23 cellular contexts compared by ENCODE assay signal in the genomic region with DNA sequence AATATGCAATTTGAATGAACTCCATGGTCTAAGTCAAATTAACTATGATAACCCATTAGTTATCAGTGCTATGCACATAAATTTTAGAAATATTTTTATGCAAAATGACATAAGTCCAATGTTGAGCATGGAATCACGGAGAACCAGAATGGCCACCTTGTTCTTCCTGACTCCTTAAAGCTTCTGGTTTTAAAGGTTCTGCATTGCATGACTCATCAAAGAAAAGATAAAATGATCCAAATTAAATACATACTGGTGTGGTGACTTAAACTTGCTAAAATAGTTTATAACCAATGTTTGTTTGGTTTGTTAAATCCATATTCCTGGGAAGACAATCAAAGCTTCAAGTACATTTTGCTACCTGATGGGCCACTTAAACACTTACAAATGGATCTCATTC.
DNase-seq lines count a peak whose midpoint lies in the region; ATAC-seq, FAIRE-seq and TF ChIP-seq lines count a peak whose summit lies in the region.
"Had no signal": no experiment of that assay in that cellular context is flagged by ENCODE, and none has a peak within 500 bp of the region (broad histone marks: within the 10 kb centered on the region; RNA-seq: fewer than 3 reads in every experiment).

No MANE protein-coding gene starts in this region.

- in situ Hi-C loops in IMR-90 (cut with MboI; ENCODE audit: low sequenced_read_pairs) = no loop called here

- FAIRE-seq in astrocyte (lab: Jason Lieb, UNC) (no peak), endothelial cell of umbilical vein (lab: Jason Lieb, UNC) (no peak)
- FAIRE-seq: A549, GM12891, GM18507, H1 had no signal

- WGBS in IMR-90 (ENCODE audit: extremely low coverage in 2 of 2, insufficient read length in 1 of 2), 2 experiments = no CpG with 5 or more reads among the region's 1 CpG
- WGBS in trophoblast cell (ENCODE audit: extremely low coverage, insufficient coverage, insufficient read length) = no CpG with 5 or more reads among the region's 1 CpG

- H2BK5ac ChIP-seq in IMR-90 (ENCODE audit: low read depth, low read length, poor library complexity, severe bottlenecking) = no peak overlapping the region
- no peak overlapping the region for H2BK5ac ChIP-seq in trophoblast cell (ENCODE audit: low read depth, low read length, poor library complexity)

- H3K4me2 ChIP-seq in IMR-90 (ENCODE audit: low read depth, low read length) (no peak overlapping the region), astrocyte (ENCODE audit: low read length) (no peak overlapping the region), endothelial cell of umbilical vein (ENCODE audit: insufficient read depth, low read length) (no peak overlapping the region), trophoblast cell (ENCODE audit: low read length) (no peak overlapping the region)
- H3K4me2 ChIP-seq: A549 had no signal

- DNase-seq in IMR-90 = peak; percentile 46
- DNase-seq in astrocyte (ENCODE audit: low read depth) = peak; percentile 16
- no peak for DNase-seq in endothelial cell of umbilical vein (ENCODE audit: low read depth, low spot score)
- peak; percentile 1 to 44 for DNase-seq in trophoblast cell
- DNase-seq in ecto neural progenitor cell (ENCODE audit: low spot score) = no peak
- no peak for DNase-seq in activated gamma-delta T cell treated with Interleukin-2 at 50 U/mL for 16 hours
- no peak for DNase-seq in hippocampal formation (lab: John Stamatoyannopoulos, UW)
- DNase-seq: 8988T; ACHN; C1 segment of cervical spinal cord; Calu3; CD4-positive, alpha-beta memory T cell; COR-L47; DMS53; DMS79 treated with DMSO at 0.1 percent for 48 hours; GF-D8; GM23248; H7; HCEC 1CT had no signal

- H3K4me3 Mint-ChIP-seq in astrocyte (ENCODE audit: unreplicated experiment) = no peak overlapping the region
- H3K4me3 Mint-ChIP-seq: CD4-positive, alpha-beta memory T cell had no signal

- no peak overlapping the region for H2BK15ac ChIP-seq in IMR-90 (ENCODE audit: low read depth, low read length)

- no peak overlapping the region for H4K8ac ChIP-seq in IMR-90 (ENCODE audit: low read depth in 2 of 2, low read length in 2 of 2)
- no peak overlapping the region for H4K8ac ChIP-seq in trophoblast cell (ENCODE audit: low read depth, low read length)

- no peak overlapping the region for H2BK12ac ChIP-seq in trophoblast cell (ENCODE audit: low read length)

- dilution Hi-C loops in IMR-90 (cut with HindIII; ENCODE audit: low sequenced_read_pairs, unreplicated experiment) (no loop called here), endothelial cell of umbilical vein (cut with MboI; ENCODE audit: extremely low pct_ligation_motif_present, low sequenced_read_pairs) (no loop called here)

- H2BK120ac ChIP-seq in IMR-90 (ENCODE audit: low read depth, low read length) = no peak overlapping the region
- H2BK120ac ChIP-seq in trophoblast cell (ENCODE audit: insufficient read depth, low read length, poor library complexity) = no peak overlapping the region

- no peak overlapping the region for H3K4me3 ChIP-seq in IMR-90 (ENCODE audit: insufficient read depth, low read depth, low read length)
- H3K4me3 ChIP-seq in astrocyte (ENCODE audit: insufficient read depth, low read depth, low read length) = no peak overlapping the region
- no peak overlapping the region for H3K4me3 ChIP-seq in endothelial cell of umbilical vein (replicated peaks in 1 of 3; ENCODE audit: insufficient read depth in 1 of 3, low read depth in 1 of 3, low read length in 3 of 3)
- H3K4me3 ChIP-seq in trophoblast cell (ENCODE audit: low read depth, low read length) = no peak overlapping the region
- H3K4me3 ChIP-seq: A549, GM23248 had no signal

- H4K20me1 ChIP-seq in IMR-90 (ENCODE audit: insufficient read depth, low read length) (no peaks in the 10 kb centered on the region), astrocyte (ENCODE audit: insufficient read depth, low read length) (no peaks in the 10 kb centered on the region), endothelial cell of umbilical vein (replicated peaks; ENCODE audit: control insufficient read depth, extremely low read depth, insufficient read depth, low read length) (no peaks in the 10 kb centered on the region)

- H4K91ac ChIP-seq in IMR-90 (ENCODE audit: insufficient read depth, low read depth, low read length) = no peak overlapping the region
- no peak overlapping the region for H4K91ac ChIP-seq in trophoblast cell (ENCODE audit: low read depth, low read length)

- H3K9me3 ChIP-seq in IMR-90 (ENCODE audit: control insufficient read depth, insufficient read depth, low read length) (peaks cover 2% of the 10 kb centered on the region; the same call in 1 of the 2 replicates), astrocyte (ENCODE audit: insufficient read depth, low read depth, low read length) (no peaks in the 10 kb centered on the region), endothelial cell of umbilical vein (replicated peaks; ENCODE audit: control insufficient read depth, insufficient read depth, low read length) (no peaks in the 10 kb centered on the region), trophoblast cell (ENCODE audit: insufficient read depth, low read depth, low read length) (no peaks in the 10 kb centered on the region)

- H3K9ac ChIP-seq in IMR-90 (ENCODE audit: low read depth, low read length) = no peak overlapping the region
- H3K9ac ChIP-seq in astrocyte (ENCODE audit: low read length) = no peak overlapping the region
- H3K9ac ChIP-seq in endothelial cell of umbilical vein (replicated peaks; ENCODE audit: extremely low read depth, insufficient read depth, low read length) = no peak overlapping the region
- no peak overlapping the region for H3K9ac ChIP-seq in trophoblast cell (ENCODE audit: low read length)
- H3K9ac ChIP-seq: GM23248 had no signal

- H3K4me1 Mint-ChIP-seq in astrocyte (ENCODE audit: low read depth, unreplicated experiment) = no peaks in the 10 kb centered on the region
- H3K4me1 Mint-ChIP-seq: CD4-positive, alpha-beta memory T cell had no signal

- no TSS peak for BruUV-seq in IMR-90 (replicated peaks; lab: Mats Ljungman, UMichigan)
- no TSS peak for BruUV-seq in endothelial cell of umbilical vein (replicated peaks; lab: Mats Ljungman, UMichigan)

- H3K79me2 ChIP-seq in astrocyte (ENCODE audit: insufficient read depth, low read length) (no peaks in the 10 kb centered on the region), endothelial cell of umbilical vein (ENCODE audit: control insufficient read depth, insufficient read depth, low read length) (no peaks in the 10 kb centered on the region), trophoblast cell (ENCODE audit: control insufficient read depth, insufficient read depth, low read length, poor library complexity) (no peaks in the 10 kb centered on the region)

- POLR2A ChIA-PET in IMR-90 (lab: Charles Lee; ENCODE audit: unreplicated experiment) = no interaction called here
- POLR2A ChIA-PET in endothelial cell of umbilical vein (lab: Charles Lee) = no interaction called here

- CTCF ChIA-PET in IMR-90 (lab: Yijun Ruan, JAX) (no interaction called here), endothelial cell of umbilical vein (lab: Charles Lee) (no interaction called here)

- H3K27ac ChIP-seq in IMR-90 (ENCODE audit: insufficient read depth, low read length) = no peak overlapping the region
- no peak overlapping the region for H3K27ac ChIP-seq in astrocyte (ENCODE audit: low read depth, low read length)
- H3K27ac ChIP-seq in endothelial cell of umbilical vein (ENCODE audit: insufficient read depth, low read depth, low read length) = no peak overlapping the region
- no peak overlapping the region for H3K27ac ChIP-seq in trophoblast cell (ENCODE audit: low read depth, low read length)
- H3K27ac ChIP-seq: A549, GM23248 had no signal

- no peaks in the 10 kb centered on the region for H3K36me3 ChIP-seq in IMR-90 (ENCODE audit: control insufficient read depth, insufficient read depth, low read length)
- no peaks in the 10 kb centered on the region for H3K36me3 ChIP-seq in astrocyte (ENCODE audit: insufficient read depth, low read length)
- H3K36me3 ChIP-seq in endothelial cell of umbilical vein (ENCODE audit: control insufficient read depth in 2 of 2, extremely low read depth in 1 of 2, insufficient read depth in 2 of 2, low read length in 2 of 2) = no peaks in the 10 kb centered on the region
- H3K36me3 ChIP-seq in trophoblast cell (ENCODE audit: control insufficient read depth in 1 of 2, insufficient read depth in 2 of 2, low read length in 2 of 2) = no peaks in the 10 kb centered on the region

- no peaks in the 10 kb centered on the region for H3K9me3 Mint-ChIP-seq in astrocyte (ENCODE audit: unreplicated experiment)

- no peaks in the 10 kb centered on the region for H3K27me3 ChIP-seq in IMR-90 (ENCODE audit: control insufficient read depth, insufficient read depth, low read length)
- H3K27me3 ChIP-seq in astrocyte (ENCODE audit: insufficient read depth, low read length) = no peaks in the 10 kb centered on the region
- no peaks in the 10 kb centered on the region for H3K27me3 ChIP-seq in endothelial cell of umbilical vein (ENCODE audit: control insufficient read depth in 2 of 2, insufficient read depth in 2 of 2, low read length in 2 of 2)
- H3K27me3 ChIP-seq in trophoblast cell (ENCODE audit: insufficient read depth, low read length) = no peaks in the 10 kb centered on the region

- no peaks in the 10 kb centered on the region for H3K27me3 Mint-ChIP-seq in astrocyte (ENCODE audit: low read depth, unreplicated experiment)
- H3K27me3 Mint-ChIP-seq: CD4-positive, alpha-beta memory T cell had no signal

- H3K23ac ChIP-seq in IMR-90 (ENCODE audit: low read depth, low read length) = no peak overlapping the region
- H3K23ac ChIP-seq in trophoblast cell (ENCODE audit: low read length) = no peak overlapping the region

- H2AFZ ChIP-seq in IMR-90 (replicated peaks; ENCODE audit: low read length, poor library complexity) = no peak overlapping the region
- H2AFZ ChIP-seq in astrocyte (ENCODE audit: low read depth, low read length) = no peak overlapping the region
- H2AFZ ChIP-seq in endothelial cell of umbilical vein (ENCODE audit: low read depth, low read length) = no peak overlapping the region
- H2AFZ ChIP-seq in trophoblast cell (ENCODE audit: insufficient read depth, low read length, poor library complexity) = no peak overlapping the region
- H2AFZ ChIP-seq: GM23248 had no signal

- H2BK20ac ChIP-seq in IMR-90 (ENCODE audit: low read depth, low read length) = no peak overlapping the region

- no peak overlapping the region for H3K4ac ChIP-seq in IMR-90 (ENCODE audit: low read depth, low read length)
- H3K4ac ChIP-seq in trophoblast cell (ENCODE audit: low read depth, low read length) = no peak overlapping the region

- no peak overlapping the region for H4K12ac ChIP-seq in trophoblast cell (ENCODE audit: low read depth, low read length)

- no peak for TF ChIP-seq RAD21 in IMR-90 (IDR thresholded peaks at IDR 0.05; ENCODE audit: low read length)

- H3K27ac Mint-ChIP-seq in astrocyte (ENCODE audit: unreplicated experiment) = no peak overlapping the region
- H3K27ac Mint-ChIP-seq: CD4-positive, alpha-beta memory T cell had no signal

- no peaks in the 10 kb centered on the region for H3K4me1 ChIP-seq in IMR-90 (ENCODE audit: control insufficient read depth, insufficient read depth, low read length)
- H3K4me1 ChIP-seq in astrocyte (ENCODE audit: insufficient read depth, low read length) = no peaks in the 10 kb centered on the region
- H3K4me1 ChIP-seq in endothelial cell of umbilical vein (ENCODE audit: control insufficient read depth, extremely low read depth, insufficient read depth, low read length) = no peaks in the 10 kb centered on the region
- no peaks in the 10 kb centered on the region for H3K4me1 ChIP-seq in trophoblast cell (ENCODE audit: control insufficient read depth in 1 of 2, insufficient read depth in 2 of 2, low read length in 2 of 2)
- H3K4me1 ChIP-seq: A549 had no signal

- H3K18ac ChIP-seq in IMR-90 (ENCODE audit: low read depth, low read length) = no peak overlapping the region
- no peak overlapping the region for H3K18ac ChIP-seq in trophoblast cell (ENCODE audit: low read length)

- intact Hi-C loops in IMR-90 (cut with micrococcal nuclease) = no loop called here
- intact Hi-C loops in endothelial cell of umbilical vein (cut with micrococcal nuclease) = no loop called here

- no peak overlapping the region for H4K5ac ChIP-seq in IMR-90 (ENCODE audit: low read depth, low read length)

- TF ChIP-seq POLR2A in IMR-90 (IDR thresholded peaks at IDR 0.05; ENCODE audit: low read depth, low read length) (no peak), endothelial cell of umbilical vein (IDR thresholded peaks at IDR 0.05; ENCODE audit: low read depth, low read length) (no peak)

- H3K14ac ChIP-seq in IMR-90 (replicated peaks; ENCODE audit: low read depth, low read length) = no peak overlapping the region
- no peak overlapping the region for H3K14ac ChIP-seq in trophoblast cell (ENCODE audit: low read length)

- ATAC-seq in IMR-90 (ENCODE audit: low read depth) = no peak
- ATAC-seq: A549 had no signal

- H2AK5ac ChIP-seq in IMR-90 (ENCODE audit: low read depth, low read length) = no peak overlapping the region
- H2AK5ac ChIP-seq in trophoblast cell (ENCODE audit: low read length) = no peak overlapping the region

- no peak for TF ChIP-seq CTCF in IMR-90 (conservative IDR thresholded peaks at IDR 0.05; ENCODE audit: low read depth, low read length)
- TF ChIP-seq CTCF in astrocyte (IDR thresholded peaks at IDR 0.05; ENCODE audit: insufficient read depth, low read depth, low read length) = no peak
- TF ChIP-seq CTCF in endothelial cell of umbilical vein (IDR thresholded peaks at IDR 0.05; ENCODE audit: extremely low read depth in 1 of 2, insufficient read depth in 1 of 2, low read depth in 1 of 2, low read length in 2 of 2) = no peak

- H3K9me1 ChIP-seq in IMR-90 (ENCODE audit: insufficient read depth, low read length) (no peaks in the 10 kb centered on the region), endothelial cell of umbilical vein (replicated peaks; ENCODE audit: control insufficient read depth, extremely low read depth, insufficient read depth, low read length) (no peaks in the 10 kb centered on the region)

- no peak overlapping the region for H2AK9ac ChIP-seq in IMR-90 (replicated peaks; ENCODE audit: low read depth, low read length, poor library complexity)

- no peak overlapping the region for H3K56ac ChIP-seq in IMR-90 (ENCODE audit: extremely low read depth, insufficient read depth, low read length)

- H3K36me3 Mint-ChIP-seq in astrocyte (ENCODE audit: low read depth, unreplicated experiment) = no peaks in the 10 kb centered on the region
- H3K36me3 Mint-ChIP-seq: CD4-positive, alpha-beta memory T cell had no signal

- H3K79me1 ChIP-seq in IMR-90 (ENCODE audit: low read depth in 1 of 2, low read length in 2 of 2) = no peaks in the 10 kb centered on the region
- no peaks in the 10 kb centered on the region for H3K79me1 ChIP-seq in trophoblast cell (ENCODE audit: low read length)

Comparison
In these comparisons a context has a peak if more than half of its experiments do, and no peak if none do; other contexts are left out.
1. DNase-seq: peak in IMR-90 (single experiment), astrocyte (single experiment) and trophoblast cell (2 of 2); none in endothelial cell of umbilical vein (single experiment), ecto neural progenitor cell (single experiment), activated gamma-delta T cell treated with Interleukin-2 at 50 U/mL for 16 hours (single experiment) and hippocampal formation (0 of 2).